8 cellular contexts compared by ENCODE assay signal in the genomic region with DNA sequence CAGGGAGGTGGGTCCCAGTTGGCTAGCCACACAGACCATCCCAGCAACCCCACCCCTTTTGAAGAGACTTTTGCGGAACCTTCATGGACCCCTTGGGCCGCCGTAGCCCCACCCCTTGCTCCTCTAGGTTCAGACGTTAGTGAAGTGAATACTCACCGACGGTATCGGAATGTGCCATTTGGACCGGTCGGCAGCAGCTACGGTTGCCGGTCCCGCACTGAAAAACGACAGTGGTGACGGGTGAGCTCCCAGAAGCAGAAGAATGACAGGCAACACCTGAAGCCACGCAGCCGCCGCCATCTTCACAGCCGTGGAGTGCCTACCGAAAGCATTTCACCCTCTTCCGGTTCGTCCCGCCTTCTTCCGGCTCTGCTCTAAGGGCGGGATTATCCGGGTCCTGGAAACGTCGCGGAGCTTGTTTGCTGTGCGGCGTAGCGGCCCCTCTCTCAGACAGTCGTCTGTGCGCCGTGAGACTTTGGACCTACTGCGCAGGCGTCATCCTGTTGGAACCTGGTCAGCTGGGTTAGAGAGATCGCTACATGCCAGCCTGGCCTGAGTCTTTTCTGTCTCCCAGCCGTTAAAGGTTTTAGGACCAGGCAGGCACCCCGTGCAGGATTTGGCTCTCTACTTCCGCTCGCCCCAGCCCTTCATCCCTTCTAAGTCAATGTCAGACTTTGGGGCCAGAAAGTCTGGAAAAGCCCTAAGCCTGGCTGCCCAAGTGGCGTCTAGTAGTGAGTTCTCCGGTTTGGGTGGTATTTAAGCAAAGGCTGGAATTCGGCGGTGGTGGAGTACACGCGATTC. TPM values are rescaled to one million over a fixed set of nuclear protein-coding genes. Genes with fewer than 3 reads are reported as not detected.
DNase-seq lines count a peak whose midpoint lies in the region; ATAC-seq, FAIRE-seq and TF ChIP-seq lines count a peak whose summit lies in the region.

Gene GANC, plus strand, starts transcription at position 103 of the 801 bp plus-strand sequence. CDS start 1,281 bp downstream, outside the sequence.
A gene with protein sequence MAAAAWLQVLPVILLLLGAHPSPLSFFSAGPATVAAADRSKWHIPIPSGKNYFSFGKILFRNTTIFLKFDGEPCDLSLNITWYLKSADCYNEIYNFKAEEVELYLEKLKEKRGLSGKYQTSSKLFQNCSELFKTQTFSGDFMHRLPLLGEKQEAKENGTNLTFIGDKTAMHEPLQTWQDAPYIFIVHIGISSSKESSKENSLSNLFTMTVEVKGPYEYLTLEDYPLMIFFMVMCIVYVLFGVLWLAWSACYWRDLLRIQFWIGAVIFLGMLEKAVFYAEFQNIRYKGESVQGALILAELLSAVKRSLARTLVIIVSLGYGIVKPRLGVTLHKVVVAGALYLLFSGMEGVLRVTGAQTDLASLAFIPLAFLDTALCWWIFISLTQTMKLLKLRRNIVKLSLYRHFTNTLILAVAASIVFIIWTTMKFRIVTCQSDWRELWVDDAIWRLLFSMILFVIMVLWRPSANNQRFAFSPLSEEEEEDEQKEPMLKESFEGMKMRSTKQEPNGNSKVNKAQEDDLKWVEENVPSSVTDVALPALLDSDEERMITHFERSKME (minus strand): TSS at position 335 of the 801 bp plus-strand sequence. CDS start 35 bp downstream, at position 300.

- 0% methylated on average over 47 of the region's 47 CpGs for WGBS in small intestine, 3 donors

- TF ChIP-seq CTCF in AG04449 (IDR thresholded peaks at IDR 0.05; ENCODE audit: insufficient read depth, low read length, missing control alignments) = no peak
- TF ChIP-seq CTCF in WI38 (IDR thresholded peaks at IDR 0.05; ENCODE audit: low read depth, low read length) = no peak
- no peak for TF ChIP-seq CTCF in bronchial epithelial cell (IDR thresholded peaks at IDR 0.05; ENCODE audit: insufficient read depth, low read length, severe bottlenecking)

- POLR2A ChIA-PET in AG04449 (lab: Yijun Ruan, JAX) = interaction anchor here (0.6 to 1.4 kb wide), 5 partner anchors 8 to 198 kb away, joined by 3 to 10 read pairs (median 4); no protein-coding TSS in a partner anchor

- no peaks in the 10 kb centered on the region for H3K36me3 ChIP-seq in bronchial epithelial cell (ENCODE audit: control insufficient read depth, insufficient read depth, low read length)
- H3K36me3 ChIP-seq in small intestine (ENCODE audit: control insufficient read depth in 2 of 2, insufficient read depth in 2 of 2, low read length in 2 of 2) = peaks cover 0 to under 1% of the 10 kb centered on the region in 2 donors

- FAIRE-seq in bronchial epithelial cell (lab: Jason Lieb, UNC) (no peak), small intestine (lab: Jason Lieb, UNC) (no peak)

- no peaks in the 10 kb centered on the region for H3K9me3 ChIP-seq in small intestine (ENCODE audit: control insufficient read depth, low read depth)

- DNase-seq in AG04449 (ENCODE audit: low read depth, low spot score) = peak; percentile 95
- DNase-seq in NCI-H2227 treated with DMSO at 0.1 percent for 48 hours (lab: John Stamatoyannopoulos, UW) = peak; percentile 97
- DNase-seq in bronchial epithelial cell (ENCODE audit: low read depth) = peak; percentile 96
- peak; percentile 97 for DNase-seq in iPS-NIHi11 (ENCODE audit: low spot score)
- DNase-seq in small intestine = peak; percentile 99

- H3K27ac ChIP-seq in small intestine (ENCODE audit: low read depth in 1 of 2, low read length in 1 of 2) = peak within 1 kb of the TSS; percentile 98 to 100

- ATAC-seq in GM18907 (IDR thresholded peaks at IDR 0.05; ENCODE audit: unreplicated experiment) = peak; percentile 91
- peak; percentile 92 for ATAC-seq in HG03159 (IDR thresholded peaks at IDR 0.05; ENCODE audit: unreplicated experiment)

- H3K27me3 ChIP-seq in bronchial epithelial cell (ENCODE audit: control insufficient read depth, insufficient read depth, low read length) (no peaks in the 10 kb centered on the region), small intestine (ENCODE audit: control insufficient read depth in 2 of 2, insufficient read depth in 2 of 2, low read length in 2 of 2) (no peaks in the 10 kb centered on the region)

- CTCF ChIA-PET in AG04449 (lab: Yijun Ruan, JAX) = interaction anchor here (0.6 to 1.0 kb wide), 2 partner anchors 112 to 339 kb away, joined by 3 to 4 read pairs; no protein-coding TSS in a partner anchor

- H3K4me3 ChIP-seq in AG04449 (ENCODE audit: low read depth, low read length) (peak within 1 kb of the TSS; percentile 95), WI38 (ENCODE audit: low read depth, low read length) (peak within 1 kb of the TSS; percentile 71), bronchial epithelial cell (ENCODE audit: low read depth, low read length) (peak within 1 kb of the TSS; percentile 48), small intestine (ENCODE audit: low read depth in 1 of 2, low read length in 2 of 2) (peak within 1 kb of the TSS; percentile 63 to 68)

- peaks cover 0 to 8% of the 10 kb centered on the region in 2 donors for H3K4me1 ChIP-seq in small intestine (ENCODE audit: control insufficient read depth in 2 of 2, insufficient read depth in 1 of 2, low read depth in 1 of 2, low read length in 1 of 2)

RNA-seq across cellular contexts. Expression of gene GANC, which starts in this region (rescaled TPM):
- total RNA-seq in bronchial epithelial cell = 13.2 and 14.1 TPM in 2 replicates
- 10 to 100 TPM in 2 of 3 donors, 1 to 10 TPM in 1; 5.1 to 11.9 (median 10.4) TPM for polyA plus RNA-seq in small intestine

RNA-seq across cellular contexts. Expression of the second gene that starts in this region (rescaled TPM):
- total RNA-seq in bronchial epithelial cell = 153 and 156 TPM in 2 replicates
- 10 to 100 TPM; 10.5 to 30.8 (median 17.7) TPM for polyA plus RNA-seq in small intestine

Comparison
In these comparisons a context has a peak if more than half of its experiments do, and no peak if none do; other contexts are left out.
1. Peak in every context shown above with its lines: DNase-seq, ATAC-seq, H3K4me3 ChIP-seq and H3K27ac ChIP-seq.